ENCODE assay signal across 20 cellular contexts in genomic region chr5:81046041-81046440, GRCh38.
"Had no signal": no experiment of that assay in that cellular context is flagged by ENCODE, and none has a peak within 500 bp of the region (broad histone marks: within the 10 kb centered on the region; RNA-seq: fewer than 3 reads in every experiment).

No MANE protein-coding gene starts in this region.

- H3K27me3 Mint-ChIP-seq: central memory CD8-positive, alpha-beta T cell; effector memory CD8-positive, alpha-beta T cell; stimulated activated naive CD8-positive, alpha-beta T cell treated with anti-CD3 and anti-CD28 coated beads, Interleukin-15, Interleukin-2, amounts not matched to agents 100 ng/mL and 50 ng/mL, for 24 hours had no signal

- H3K9me3 Mint-ChIP-seq: central memory CD8-positive, alpha-beta T cell; effector memory CD8-positive, alpha-beta T cell; naive thymus-derived CD8-positive, alpha-beta T cell; stimulated activated effector memory CD8-positive, alpha-beta T cell treated with anti-CD3 and anti-CD28 coated beads, Interleukin-12 subunit alpha, Interleukin-12 subunit beta, amount 100 ng/mL, for 72 hours; stimulated activated naive CD8-positive, alpha-beta T cell treated with anti-CD3 and anti-CD28 coated beads, Interleukin-15, Interleukin-2, amounts not matched to agents 100 ng/mL and 50 ng/mL, for 24 hours had no signal

- H3K4me1 ChIP-seq: esophagus muscularis mucosa, gastroesophageal sphincter, left ventricle myocardium inferior had no signal

- ATAC-seq: effector memory CD8-positive, alpha-beta T cell; gastroesophageal sphincter; left cardiac atrium; mucosa of descending colon; naive thymus-derived CD8-positive, alpha-beta T cell; right cardiac atrium; stimulated activated effector memory CD8-positive, alpha-beta T cell treated with anti-CD3 and anti-CD28 coated beads, Interleukin-12 subunit alpha, Interleukin-12 subunit beta, amount 100 ng/mL, for 72 hours had no signal

- H3K36me3 ChIP-seq: esophagus muscularis mucosa, gastroesophageal sphincter, left ventricle myocardium inferior, neutrophil had no signal

- H3K4me3 Mint-ChIP-seq: central memory CD8-positive, alpha-beta T cell; effector memory CD8-positive, alpha-beta T cell; immature natural killer cell; naive thymus-derived CD8-positive, alpha-beta T cell; stimulated activated effector memory CD8-positive, alpha-beta T cell treated with anti-CD3 and anti-CD28 coated beads, Interleukin-12 subunit alpha, Interleukin-12 subunit beta, amount 100 ng/mL, for 72 hours; stimulated activated naive CD8-positive, alpha-beta T cell treated with anti-CD3 and anti-CD28 coated beads, Interleukin-15, Interleukin-2, amounts not matched to agents 100 ng/mL and 50 ng/mL, for 24 hours had no signal

- DNase-seq: effector memory CD8-positive, alpha-beta T cell; immature natural killer cell; left cardiac atrium; left ventricle myocardium inferior; mesendoderm; mucosa of descending colon; naive thymus-derived CD8-positive, alpha-beta T cell; posterior cingulate gyrus; right cardiac atrium; stimulated activated CD4-positive, alpha-beta T cell treated with anti-CD3 and anti-CD28 coated beads, Interleukin-4, amount 100 ng/mL, for 1 hour; stimulated activated CD8-positive, alpha-beta memory T cell treated with anti-CD3 and anti-CD28 coated beads, Interleukin-4, amount 100 ng/mL, for 48 hours had no signal

- H3K27ac ChIP-seq: epithelial cell of prostate, esophagus muscularis mucosa, gastroesophageal sphincter, left ventricle myocardium inferior, neutrophil had no signal

- H3K9me3 ChIP-seq: esophagus muscularis mucosa, gastroesophageal sphincter, left ventricle myocardium inferior, mucosa of descending colon, neutrophil had no signal

- H3K4me1 Mint-ChIP-seq: immature natural killer cell had no signal

- H3K27ac Mint-ChIP-seq: immature natural killer cell; stimulated activated effector memory CD8-positive, alpha-beta T cell treated with anti-CD3 and anti-CD28 coated beads, Interleukin-12 subunit alpha, Interleukin-12 subunit beta, amount 100 ng/mL, for 72 hours; stimulated activated naive CD8-positive, alpha-beta T cell treated with anti-CD3 and anti-CD28 coated beads, Interleukin-15, Interleukin-2, amounts not matched to agents 100 ng/mL and 50 ng/mL, for 24 hours had no signal

- H3K36me3 Mint-ChIP-seq: stimulated activated effector memory CD8-positive, alpha-beta T cell treated with anti-CD3 and anti-CD28 coated beads, Interleukin-12 subunit alpha, Interleukin-12 subunit beta, amount 100 ng/mL, for 72 hours had no signal

- H3K4me3 ChIP-seq: esophagus muscularis mucosa, gastroesophageal sphincter, left ventricle myocardium inferior, lung, mucosa of descending colon, smooth muscle cell had no signal

- H3K27me3 ChIP-seq: esophagus muscularis mucosa had no signal
